ENCODE assay signal across 9 cellular contexts in the genomic region with DNA sequence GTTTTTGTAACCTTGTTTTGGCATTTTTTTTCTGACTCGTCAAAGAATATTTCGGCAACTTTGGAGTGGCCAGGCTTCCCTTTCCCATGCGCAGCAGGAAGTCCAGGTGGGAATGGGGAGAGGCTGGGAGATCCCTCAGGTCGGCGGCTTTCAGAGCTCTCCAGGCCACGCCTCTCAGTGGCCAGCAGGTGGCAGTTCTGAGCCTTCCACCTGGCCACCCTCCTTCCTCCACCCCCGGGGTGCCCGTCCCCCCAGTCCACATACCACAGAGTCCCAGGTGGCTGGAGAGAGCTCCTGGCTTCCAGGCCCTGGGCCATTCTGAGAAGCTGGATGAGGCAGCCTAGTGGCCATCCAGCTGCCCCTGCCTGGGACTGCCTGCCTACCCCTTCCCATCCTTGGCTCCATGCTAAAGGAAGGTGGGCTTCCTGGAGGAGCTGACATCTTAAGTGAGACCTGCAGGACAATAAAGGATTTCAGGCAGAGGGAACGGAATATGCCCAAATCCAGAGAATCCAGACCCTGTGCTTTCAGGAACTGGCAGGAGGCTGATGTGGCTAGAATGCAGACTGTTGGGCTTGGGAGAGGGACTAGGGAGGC. TPM values are rescaled to one million over a fixed set of nuclear protein-coding genes. Genes with fewer than 3 reads are reported as not detected.
DNase-seq lines count a peak whose midpoint lies in the region; ATAC-seq and TF ChIP-seq lines count a peak whose summit lies in the region.
"Had no signal": no experiment of that assay in that cellular context is flagged by ENCODE, and none has a peak within 500 bp of the region (broad histone marks: within the 10 kb centered on the region; RNA-seq: fewer than 3 reads in every experiment).

No MANE protein-coding gene starts in this region.

- no peaks in the 10 kb centered on the region for H3K9me3 Mint-ChIP-seq in activated T-cell treated with anti-CD3 and anti-CD28 coated beads, Interleukin-2, amount 50 U/mL, for 24 hours
- no peaks in the 10 kb centered on the region for H3K9me3 Mint-ChIP-seq in stimulated activated naive B cell treated with anti-CD40 and anti-IgM and Interleukin-4, amounts not matched to agents 10 μg/mL and 1 μg/mL and 100 μg/mL, for 72 hours
- no peaks in the 10 kb centered on the region for H3K9me3 Mint-ChIP-seq in activated T-helper 1 cell treated with anti-CD3 and anti-CD28 coated beads, Interleukin-12 subunit alpha, Interleukin-12 subunit beta, Interleukin-2, Interleukin-4 antibody, amounts not matched to agents 30 ng/mL and 10 ng/mL and 1 ng/mL, durations not matched to agents 14 hours and 24 hours and 36 hours
- H3K9me3 Mint-ChIP-seq: stimulated activated naive CD8-positive, alpha-beta T cell treated with anti-CD3 and anti-CD28 coated beads, Interleukin-15, Interleukin-2, amounts not matched to agents 100 ng/mL and 50 ng/mL, for 24 hours had no signal

- no peak overlapping the region for H3K4me3 Mint-ChIP-seq in activated T-cell treated with anti-CD3 and anti-CD28 coated beads, Interleukin-2, amount 50 U/mL, for 24 hours
- H3K4me3 Mint-ChIP-seq in stimulated activated naive B cell treated with anti-CD40 and anti-IgM and Interleukin-4, amounts not matched to agents 10 μg/mL and 1 μg/mL and 100 μg/mL, for 72 hours = no peak overlapping the region
- no peak overlapping the region for H3K4me3 Mint-ChIP-seq in activated T-helper 1 cell treated with anti-CD3 and anti-CD28 coated beads, Interleukin-12 subunit alpha, Interleukin-12 subunit beta, Interleukin-2, Interleukin-4 antibody, amounts not matched to agents 30 ng/mL and 10 ng/mL and 1 ng/mL, durations not matched to agents 14 hours and 24 hours and 36 hours
- H3K4me3 Mint-ChIP-seq: stimulated activated naive CD8-positive, alpha-beta T cell treated with anti-CD3 and anti-CD28 coated beads, Interleukin-15, Interleukin-2, amounts not matched to agents 100 ng/mL and 50 ng/mL, for 24 hours had no signal

- intact Hi-C loops in left ventricle myocardium superior (cut with micrococcal nuclease) = no loop called here
- intact Hi-C loops in activated T-helper 1 cell treated with anti-CD3 and anti-CD28 coated beads, Interleukin-12 subunit alpha, Interleukin-12 subunit beta, Interleukin-2, Interleukin-4 antibody, amounts not matched to agents 30 ng/mL and 10 ng/mL and 1 ng/mL, durations not matched to agents 14 hours and 24 hours and 36 hours (cut with micrococcal nuclease) = no loop called here

- peak; percentile 71 for TF ChIP-seq CTCF in GM10266 (IDR thresholded peaks at IDR 0.05; ENCODE audit: control insufficient read depth, insufficient read depth, low read depth, missing control alignments)
- TF ChIP-seq CTCF in LNCaP clone FGC (IDR thresholded peaks at IDR 0.05; ENCODE audit: control insufficient read depth, extremely low read depth, insufficient read depth) = peak; percentile 83

- no peak overlapping the region for H3K27ac Mint-ChIP-seq in activated T-cell treated with anti-CD3 and anti-CD28 coated beads, Interleukin-2, amount 50 U/mL, for 24 hours
- H3K27ac Mint-ChIP-seq in stimulated activated naive B cell treated with anti-CD40 and anti-IgM and Interleukin-4, amounts not matched to agents 10 μg/mL and 1 μg/mL and 100 μg/mL, for 72 hours = no peak overlapping the region
- no peak overlapping the region for H3K27ac Mint-ChIP-seq in activated T-helper 1 cell treated with anti-CD3 and anti-CD28 coated beads, Interleukin-12 subunit alpha, Interleukin-12 subunit beta, Interleukin-2, Interleukin-4 antibody, amounts not matched to agents 30 ng/mL and 10 ng/mL and 1 ng/mL, durations not matched to agents 14 hours and 24 hours and 36 hours
- H3K27ac Mint-ChIP-seq: stimulated activated naive CD8-positive, alpha-beta T cell treated with anti-CD3 and anti-CD28 coated beads, Interleukin-15, Interleukin-2, amounts not matched to agents 100 ng/mL and 50 ng/mL, for 24 hours had no signal

- ATAC-seq in left ventricle myocardium superior (peak; percentile 59), GM18868 (IDR thresholded peaks at IDR 0.05; ENCODE audit: unreplicated experiment) (no peak)
- ATAC-seq in stimulated activated naive B cell treated with anti-CD40 and anti-IgM and Interleukin-4, amounts not matched to agents 10 μg/mL and 1 μg/mL and 100 μg/mL, for 72 hours (replicated peaks) = peak; percentile 72 to 76

- DNase-seq in GM10266 (ENCODE audit: extremely low spot score) (peak; percentile 54), LNCaP clone FGC (ENCODE audit: low read depth) (no peak), left ventricle myocardium superior (peak; percentile 39), NOMO-1 treated with DMSO at 0.1 percent for 48 hours (lab: John Stamatoyannopoulos, UW; ENCODE audit: unreplicated experiment) (no peak)
- peak; percentile 46 for DNase-seq in activated T-cell treated with anti-CD3 and anti-CD28 coated beads, Interleukin-2, amount 50 U/mL, for 24 hours
- no peak for DNase-seq in stimulated activated naive B cell treated with anti-CD40 and anti-IgM and Interleukin-4, amounts not matched to agents 10 μg/mL and 1 μg/mL and 100 μg/mL, for 72 hours
- DNase-seq in activated T-helper 1 cell treated with anti-CD3 and anti-CD28 coated beads, Interleukin-12 subunit alpha, Interleukin-12 subunit beta, Interleukin-2, Interleukin-4 antibody, amounts not matched to agents 30 ng/mL and 10 ng/mL and 1 ng/mL, durations not matched to agents 14 hours and 24 hours and 36 hours (ENCODE audit: low spot score) = no peak

- H3K4me1 Mint-ChIP-seq in activated T-cell treated with anti-CD3 and anti-CD28 coated beads, Interleukin-2, amount 50 U/mL, for 24 hours (ENCODE audit: low read depth) = peaks cover 6% of the 10 kb centered on the region
- H3K4me1 Mint-ChIP-seq in stimulated activated naive B cell treated with anti-CD40 and anti-IgM and Interleukin-4, amounts not matched to agents 10 μg/mL and 1 μg/mL and 100 μg/mL, for 72 hours = peaks cover 3 to 7% of the 10 kb centered on the region in 2 donors
- no peaks in the 10 kb centered on the region for H3K4me1 Mint-ChIP-seq in activated T-helper 1 cell treated with anti-CD3 and anti-CD28 coated beads, Interleukin-12 subunit alpha, Interleukin-12 subunit beta, Interleukin-2, Interleukin-4 antibody, amounts not matched to agents 30 ng/mL and 10 ng/mL and 1 ng/mL, durations not matched to agents 14 hours and 24 hours and 36 hours (ENCODE audit: low read depth)

- H3K36me3 Mint-ChIP-seq in activated T-cell treated with anti-CD3 and anti-CD28 coated beads, Interleukin-2, amount 50 U/mL, for 24 hours (ENCODE audit: low read depth) = no peaks in the 10 kb centered on the region
- H3K36me3 Mint-ChIP-seq in stimulated activated naive B cell treated with anti-CD40 and anti-IgM and Interleukin-4, amounts not matched to agents 10 μg/mL and 1 μg/mL and 100 μg/mL, for 72 hours = no peaks in the 10 kb centered on the region
- H3K36me3 Mint-ChIP-seq in activated T-helper 1 cell treated with anti-CD3 and anti-CD28 coated beads, Interleukin-12 subunit alpha, Interleukin-12 subunit beta, Interleukin-2, Interleukin-4 antibody, amounts not matched to agents 30 ng/mL and 10 ng/mL and 1 ng/mL, durations not matched to agents 14 hours and 24 hours and 36 hours (ENCODE audit: low read depth) = no peaks in the 10 kb centered on the region

- no peak overlapping the region for H3K4me3 ChIP-seq in LNCaP clone FGC (ENCODE audit: low read depth, low read length)

- H3K27me3 Mint-ChIP-seq in activated T-cell treated with anti-CD3 and anti-CD28 coated beads, Interleukin-2, amount 50 U/mL, for 24 hours = peaks cover 18% of the 10 kb centered on the region
- H3K27me3 Mint-ChIP-seq in stimulated activated naive B cell treated with anti-CD40 and anti-IgM and Interleukin-4, amounts not matched to agents 10 μg/mL and 1 μg/mL and 100 μg/mL, for 72 hours = peaks cover 29 to 74% of the 10 kb centered on the region in 2 donors
- peaks cover 10% of the 10 kb centered on the region for H3K27me3 Mint-ChIP-seq in activated T-helper 1 cell treated with anti-CD3 and anti-CD28 coated beads, Interleukin-12 subunit alpha, Interleukin-12 subunit beta, Interleukin-2, Interleukin-4 antibody, amounts not matched to agents 30 ng/mL and 10 ng/mL and 1 ng/mL, durations not matched to agents 14 hours and 24 hours and 36 hours (ENCODE audit: insufficient read depth)

RNA-seq across cellular contexts. Expression of gene CCNE1, which starts 46.3 kb away (rescaled TPM):
- 3.3 TPM for total RNA-seq in left ventricle myocardium superior
- 55.1 and 58.4 TPM in 2 replicates for total RNA-seq in activated T-helper 1 cell treated with anti-CD3 and anti-CD28 coated beads, Interleukin-12 subunit alpha, Interleukin-12 subunit beta, Interleukin-2, Interleukin-4 antibody, amounts not matched to agents 30 ng/mL and 10 ng/mL and 1 ng/mL, durations not matched to agents 14 hours and 24 hours and 36 hours

Comparison
In these comparisons a context has a peak if more than half of its experiments do, and no peak if none do; other contexts are left out.
1. DNase-seq: peak in GM10266 (single experiment), activated T-cell treated with anti-CD3 and anti-CD28 coated beads, Interleukin-2, amount 50 U/mL, for 24 hours (single experiment) and left ventricle myocardium superior (single experiment); none in LNCaP clone FGC (single experiment), stimulated activated naive B cell treated with anti-CD40 and anti-IgM and Interleukin-4, amounts not matched to agents 10 μg/mL and 1 μg/mL and 100 μg/mL, for 72 hours (single experiment), NOMO-1 treated with DMSO at 0.1 percent for 48 hours (single experiment) and activated T-helper 1 cell treated with anti-CD3 and anti-CD28 coated beads, Interleukin-12 subunit alpha, Interleukin-12 subunit beta, Interleukin-2, Interleukin-4 antibody, amounts not matched to agents 30 ng/mL and 10 ng/mL and 1 ng/mL, durations not matched to agents 14 hours and 24 hours and 36 hours (single experiment).
2. RNA of gene CCNE1, which starts 46.3 kb away (total RNA-seq): 55.1 to 58.4 TPM in activated T-helper 1 cell treated with anti-CD3 and anti-CD28 coated beads, Interleukin-12 subunit alpha, Interleukin-12 subunit beta, Interleukin-2, Interleukin-4 antibody, amounts not matched to agents 30 ng/mL and 10 ng/mL and 1 ng/mL, durations not matched to agents 14 hours and 24 hours and 36 hours; 3.3 TPM in left ventricle myocardium superior (single experiment); every median in the first group is over 10 times any median in the second.